14 cellular contexts compared by ENCODE assay signal in the genomic region with DNA sequence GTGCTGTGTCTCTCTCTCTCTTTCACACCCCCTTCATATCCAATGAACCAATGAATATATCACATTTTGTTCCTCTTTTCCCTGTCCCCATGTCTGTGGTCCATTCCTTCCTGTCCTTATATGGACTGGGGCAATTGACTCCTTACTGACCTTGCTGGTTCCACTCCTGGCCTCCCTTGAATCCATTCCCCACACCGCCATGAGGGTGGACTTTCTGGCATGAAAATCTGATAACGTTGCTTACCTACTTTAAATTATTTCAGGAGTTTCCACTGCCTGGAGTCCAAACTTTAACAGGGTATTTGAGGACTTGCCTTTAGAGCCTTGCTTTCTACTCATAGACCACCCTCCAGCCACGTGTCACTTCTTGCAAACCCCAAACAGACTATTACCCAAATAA.
"Had no signal": no experiment of that assay in that cellular context is flagged by ENCODE, and none has a peak within 500 bp of the region (broad histone marks: within the 10 kb centered on the region; RNA-seq: fewer than 3 reads in every experiment).

No MANE protein-coding gene starts in this region.

- H3K4me3 ChIP-seq: esophagus muscularis mucosa, gastrocnemius medialis, heart right ventricle had no signal

- DNase-seq: effector memory CD8-positive, alpha-beta T cell; gastrocnemius medialis; heart right ventricle; hypothalamus; kidney glomerular epithelial cell; mesendoderm; naive B cell; right cardiac atrium; stimulated activated naive B cell treated with anti-CD40 and anti-IgM and Interleukin-4, amounts not matched to agents 10 μg/mL and 1 μg/mL and 100 μg/mL, for 72 hours had no signal

- H3K9me3 ChIP-seq: esophagus muscularis mucosa, gastrocnemius medialis, heart right ventricle had no signal

- H3K9me3 Mint-ChIP-seq: dendritic cell treated with granulocyte-macrophage colony-stimulating factor and Interleukin-4, amounts not matched to agents 40 ng/mL and 50 ng/mL, for 4 days; effector memory CD8-positive, alpha-beta T cell; nephron; stimulated activated naive B cell treated with anti-CD40 and anti-IgM and Interleukin-4, amounts not matched to agents 10 μg/mL and 1 μg/mL and 100 μg/mL, for 72 hours had no signal

- H3K36me3 ChIP-seq: esophagus muscularis mucosa, gastrocnemius medialis, heart right ventricle had no signal

- H3K27ac ChIP-seq: epithelial cell of prostate, esophagus muscularis mucosa, gastrocnemius medialis, heart right ventricle had no signal

- H3K27ac Mint-ChIP-seq: dendritic cell treated with granulocyte-macrophage colony-stimulating factor and Interleukin-4, amounts not matched to agents 40 ng/mL and 50 ng/mL, for 4 days; effector memory CD8-positive, alpha-beta T cell; nephron; type B pancreatic cell had no signal

- H3K27me3 ChIP-seq: esophagus muscularis mucosa, gastrocnemius medialis, heart right ventricle had no signal

- ATAC-seq: effector memory CD8-positive, alpha-beta T cell; gastrocnemius medialis; heart right ventricle; right cardiac atrium; stimulated activated naive B cell treated with anti-CD40 and anti-IgM and Interleukin-4, amounts not matched to agents 10 μg/mL and 1 μg/mL and 100 μg/mL, for 72 hours had no signal

- H3K36me3 Mint-ChIP-seq: naive B cell, type B pancreatic cell had no signal

- H3K4me3 Mint-ChIP-seq: dendritic cell treated with granulocyte-macrophage colony-stimulating factor and Interleukin-4, amounts not matched to agents 40 ng/mL and 50 ng/mL, for 4 days; effector memory CD8-positive, alpha-beta T cell; nephron; type B pancreatic cell had no signal

- H3K27me3 Mint-ChIP-seq: effector memory CD8-positive, alpha-beta T cell; naive B cell; stimulated activated naive B cell treated with anti-CD40 and anti-IgM and Interleukin-4, amounts not matched to agents 10 μg/mL and 1 μg/mL and 100 μg/mL, for 72 hours had no signal
